ENCODE assay signal across 2 cellular contexts in genomic region chr9:80552931-80553330, GRCh38.
A peak's percentile ranks its signal among the peaks of the same experiment; 100 is the strongest.
TF ChIP-seq lines count a peak whose summit lies in the region.

No MANE protein-coding gene starts in this region.

TF ChIP-seq in H1, 55 proteins besides CTCF, POLR2A, EP300 and RAD21:
- TF ChIP-seq CEBPB (IDR thresholded peaks at IDR 0.05; ENCODE audit: low read depth, low read length) (peak; percentile 84), POLR2AphosphoS5 (IDR thresholded peaks at IDR 0.05; ENCODE audit: low read depth, low read length) (no peak)

TF ChIP-seq in HepG2, 621 proteins besides CTCF, POLR2A, EP300 and RAD21:
- TF ChIP-seq NR2F1 (CRISPR knock-in tag; IDR thresholded peaks at IDR 0.05) (peak in 1 of 2 experiments; percentile 42; a peak in 2 of 4 replicates), RFX3 (CRISPR knock-in tag; IDR thresholded peaks at IDR 0.05) (no peak), KDM6A (CRISPR knock-in tag; IDR thresholded peaks at IDR 0.05; ENCODE audit: low read depth) (no peak), CEBPB (IDR thresholded peaks at IDR 0.05; ENCODE audit: borderline replicate concordance, low read depth, low read length) (peak; percentile 82), BHLHE40 (IDR thresholded peaks at IDR 0.05; ENCODE audit: low read length) (peak; percentile 83)
TF ChIP-seq in HepG2: peak in this region for 3.
